Comparison of ENCODE assay signal across 18 cellular contexts in genomic region chr11:80521592-80521991, GRCh38.
A peak's percentile ranks its signal among the peaks of the same experiment; 100 is the strongest.
DNase-seq lines count a peak whose midpoint lies in the region; ATAC-seq and TF ChIP-seq lines count a peak whose summit lies in the region.
"Had no signal": no experiment of that assay in that cellular context is flagged by ENCODE, and none has a peak within 500 bp of the region (broad histone marks: within the 10 kb centered on the region; RNA-seq: fewer than 3 reads in every experiment).

No MANE protein-coding gene starts in this region.

- no peak overlapping the region for H4K12ac ChIP-seq in trophoblast cell (ENCODE audit: low read depth, low read length)

- no peak overlapping the region for H2AK5ac ChIP-seq in trophoblast cell (ENCODE audit: low read length)

- no peaks in the 10 kb centered on the region for H3K27me3 ChIP-seq in trophoblast cell (ENCODE audit: insufficient read depth, low read length)
- H3K27me3 ChIP-seq: BLaER1 treated with 17β-estradiol and CSF1 and Interleukin-3, amounts not matched to agents 10 nM and 100 nM had no signal

- no peak overlapping the region for H2BK12ac ChIP-seq in trophoblast cell (ENCODE audit: low read length)

- H3K4me3 ChIP-seq in trophoblast cell (ENCODE audit: low read depth, low read length) = no peak overlapping the region
- H3K4me3 ChIP-seq: BLaER1 treated with 17β-estradiol and CSF1 and Interleukin-3, amounts not matched to agents 10 nM and 100 nM had no signal

- no peak overlapping the region for H3K18ac ChIP-seq in trophoblast cell (ENCODE audit: low read length)

- H3K27ac ChIP-seq in RWPE1 (no peak overlapping the region), epithelial cell of prostate (peak overlapping the region; percentile 9), trophoblast cell (ENCODE audit: low read depth, low read length) (peak overlapping the region; percentile 60)
- H3K27ac ChIP-seq: BLaER1 treated with 17β-estradiol and CSF1 and Interleukin-3, amounts not matched to agents 10 nM and 100 nM had no signal

- CTCF ChIA-PET in RWPE1 (lab: Yijun Ruan, JAX) = no interaction called here

- ATAC-seq in GM21619 (IDR thresholded peaks at IDR 0.05; ENCODE audit: unreplicated experiment) = no peak

- peak; percentile 9 for DNase-seq in HPDE6-E6E7 (ENCODE audit: extremely low spot score)
- peak; percentile 15 for DNase-seq in RWPE1 (ENCODE audit: low spot score)
- peak; percentile 18 for DNase-seq in epithelial cell of prostate (ENCODE audit: low read depth, low spot score)
- peak in 1 of 2 donors; percentile 40 for DNase-seq in trophoblast cell
- no peak for DNase-seq in RKO (ENCODE audit: low spot score)
- no peak for DNase-seq in H4 (ENCODE audit: low spot score)
- DNase-seq: DMS 273 treated with DMSO at 0.1 percent for 48 hours; EL; H7; MV-4-11; NCI-H1436; NCI-H2081; NCI-H526 treated with DMSO at 0.1 percent for 48 hours; NK-92 treated with Interleukin-12 subunit alpha and Interleukin-12 subunit beta, amount 100 ng/mL, for 24 hours; OCI-M1; Right ventricle myocardium superior had no signal

- no peak overlapping the region for H2BK5ac ChIP-seq in trophoblast cell (ENCODE audit: low read depth, low read length, poor library complexity)

- peak overlapping the region; percentile 46 for H3K4me2 ChIP-seq in trophoblast cell (ENCODE audit: low read length)
- H3K4me2 ChIP-seq: BLaER1 treated with 17β-estradiol and CSF1 and Interleukin-3, amounts not matched to agents 10 nM and 100 nM had no signal

- no peak overlapping the region for H2AFZ ChIP-seq in trophoblast cell (ENCODE audit: insufficient read depth, low read length, poor library complexity)

- H3K14ac ChIP-seq in trophoblast cell (ENCODE audit: low read length) = no peak overlapping the region

- H3K9me3 ChIP-seq in trophoblast cell (ENCODE audit: insufficient read depth, low read depth, low read length) = no peaks in the 10 kb centered on the region

- TF ChIP-seq CTCF in RWPE1 (conservative IDR thresholded peaks at IDR 0.05; ENCODE audit: low read depth) = no peak

- H3K36me3 ChIP-seq in trophoblast cell (ENCODE audit: control insufficient read depth in 1 of 2, insufficient read depth in 2 of 2, low read length in 2 of 2) = peaks cover 0 to 2% of the 10 kb centered on the region in 2 experiments
- H3K36me3 ChIP-seq: BLaER1 treated with 17β-estradiol and CSF1 and Interleukin-3, amounts not matched to agents 10 nM and 100 nM had no signal

- no peak overlapping the region for H3K9ac ChIP-seq in trophoblast cell (ENCODE audit: low read length)
- H3K9ac ChIP-seq: BLaER1 treated with 17β-estradiol and CSF1 and Interleukin-3, amounts not matched to agents 10 nM and 100 nM had no signal

- 100% methylated on average over 2 of the region's 3 CpGs for WGBS in trophoblast cell (ENCODE audit: extremely low coverage, insufficient coverage, insufficient read length)

- H3K23ac ChIP-seq in trophoblast cell (ENCODE audit: low read length) = no peak overlapping the region

- H3K79me2 ChIP-seq in trophoblast cell (ENCODE audit: control insufficient read depth, insufficient read depth, low read length, poor library complexity) = no peaks in the 10 kb centered on the region

- H3K79me1 ChIP-seq in trophoblast cell (ENCODE audit: low read length) = no peaks in the 10 kb centered on the region

- no peak overlapping the region for H4K8ac ChIP-seq in trophoblast cell (ENCODE audit: low read depth, low read length)

- H4K91ac ChIP-seq in trophoblast cell (ENCODE audit: low read depth, low read length) = no peak overlapping the region

- H3K4ac ChIP-seq in trophoblast cell (ENCODE audit: low read depth, low read length) = no peak overlapping the region

- H2BK120ac ChIP-seq in trophoblast cell (ENCODE audit: insufficient read depth, low read length, poor library complexity) = no peak overlapping the region

- POLR2A ChIA-PET in RWPE1 (lab: Yijun Ruan, JAX; ENCODE audit: low non-redundant PET) = no interaction called here

- peaks cover 0 to 2% of the 10 kb centered on the region in 2 experiments for H3K4me1 ChIP-seq in trophoblast cell (ENCODE audit: control insufficient read depth in 1 of 2, insufficient read depth in 2 of 2, low read length in 2 of 2)
- H3K4me1 ChIP-seq: BLaER1 treated with 17β-estradiol and CSF1 and Interleukin-3, amounts not matched to agents 10 nM and 100 nM had no signal

Comparison
In these comparisons a context has a peak if more than half of its experiments do, and no peak if none do; other contexts are left out.
1. DNase-seq: peak in HPDE6-E6E7 (single experiment), RWPE1 (single experiment) and epithelial cell of prostate (single experiment); none in RKO (single experiment) and H4 (single experiment).